ENCODE assay signal across 27 cellular contexts in genomic region chr4:24226018-24226417, GRCh38.
A peak's percentile ranks its signal among the peaks of the same experiment; 100 is the strongest.
DNase-seq lines count a peak whose midpoint lies in the region; FAIRE-seq and TF ChIP-seq lines count a peak whose summit lies in the region.
"Had no signal": no experiment of that assay in that cellular context is flagged by ENCODE, and none has a peak within 500 bp of the region (broad histone marks: within the 10 kb centered on the region; RNA-seq: fewer than 3 reads in every experiment).

No MANE protein-coding gene starts in this region.

- peaks cover 9% of the 10 kb centered on the region for H3K27me3 Mint-ChIP-seq in astrocyte (ENCODE audit: low read depth, unreplicated experiment)
- H3K27me3 Mint-ChIP-seq: activated CD8-positive, alpha-beta memory T cell treated with anti-CD3 and anti-CD28 coated beads, Interleukin-2, amount 10 ng/mL, durations not matched to agents 7 days and 5 days; B cell; dendritic cell treated with granulocyte-macrophage colony-stimulating factor and Interleukin-4, amounts not matched to agents 40 ng/mL and 50 ng/mL, for 4 days had no signal

- H3K9me3 Mint-ChIP-seq in astrocyte (ENCODE audit: unreplicated experiment), result peaks cover 2% of the 10 kb centered on the region
- H3K9me3 Mint-ChIP-seq: activated T-helper 1 cell treated with anti-CD3 and anti-CD28 coated beads, Interleukin-12 subunit alpha, Interleukin-12 subunit beta, Interleukin-2, Interleukin-4 antibody, amounts not matched to agents 30 ng/mL and 10 ng/mL and 1 ng/mL, durations not matched to agents 14 hours and 24 hours and 36 hours; dendritic cell treated with granulocyte-macrophage colony-stimulating factor and Interleukin-4, amounts not matched to agents 40 ng/mL and 50 ng/mL, for 4 days had no signal

- H3K27me3 ChIP-seq in astrocyte (ENCODE audit: insufficient read depth, low read length) (no peaks in the 10 kb centered on the region), small intestine (ENCODE audit: control insufficient read depth in 2 of 2, insufficient read depth in 2 of 2, low read length in 2 of 2) (no peaks in the 10 kb centered on the region)
- H3K27me3 ChIP-seq: body of pancreas, left lung, neural progenitor cell, spleen, stomach, upper lobe of right lung had no signal

- H3K9ac ChIP-seq in astrocyte (ENCODE audit: low read length), result no peak overlapping the region
- H3K9ac ChIP-seq: neural progenitor cell had no signal

- H3K36me3 ChIP-seq in astrocyte (ENCODE audit: insufficient read depth, low read length) (no peaks in the 10 kb centered on the region), small intestine (ENCODE audit: control insufficient read depth in 2 of 2, insufficient read depth in 2 of 2, low read length in 2 of 2) (no peaks in the 10 kb centered on the region)
- H3K36me3 ChIP-seq: left lung, neural progenitor cell, spleen, stomach, upper lobe of right lung had no signal

- H4K20me1 ChIP-seq in astrocyte (ENCODE audit: insufficient read depth, low read length), result no peaks in the 10 kb centered on the region

- FAIRE-seq in astrocyte (lab: Jason Lieb, UNC) (no peak), small intestine (lab: Jason Lieb, UNC) (no peak)
- FAIRE-seq: endothelial cell of umbilical vein had no signal

- H3K27ac Mint-ChIP-seq in astrocyte (ENCODE audit: unreplicated experiment), result no peak overlapping the region
- H3K27ac Mint-ChIP-seq: activated CD4-positive, alpha-beta T cell treated with anti-CD3 and anti-CD28 coated beads for 36 hours; activated CD8-positive, alpha-beta memory T cell treated with anti-CD3 and anti-CD28 coated beads, Interleukin-2, amount 10 ng/mL, durations not matched to agents 7 days and 5 days; activated naive CD4-positive, alpha-beta T cell treated with anti-CD3 and anti-CD28 coated beads, Interleukin-2, amount 50 U/mL, for 24 hours; activated T-helper 1 cell treated with anti-CD3 and anti-CD28 coated beads, Interleukin-12 subunit alpha, Interleukin-12 subunit beta, Interleukin-2, Interleukin-4 antibody, amounts not matched to agents 30 ng/mL and 10 ng/mL and 1 ng/mL, durations not matched to agents 14 hours and 24 hours and 36 hours; B cell; dendritic cell treated with granulocyte-macrophage colony-stimulating factor and Interleukin-4, amounts not matched to agents 40 ng/mL and 50 ng/mL, for 4 days; HFFc6; neural progenitor cell had no signal

- no peaks in the 10 kb centered on the region for H3K79me2 ChIP-seq in astrocyte (ENCODE audit: insufficient read depth, low read length)

- H3K4me2 ChIP-seq in astrocyte (ENCODE audit: low read length), result peak overlapping the region; percentile 30
- H3K4me2 ChIP-seq: neural progenitor cell had no signal

- no peak overlapping the region for H3K27ac ChIP-seq in astrocyte (ENCODE audit: low read depth, low read length)
- H3K27ac ChIP-seq in small intestine (ENCODE audit: low read depth in 1 of 2, low read length in 1 of 2), result no peak overlapping the region
- H3K27ac ChIP-seq: body of pancreas, left lung, neural progenitor cell, psoas muscle, spleen, stomach, upper lobe of right lung had no signal

- TF ChIP-seq CTCF in astrocyte (IDR thresholded peaks at IDR 0.05; ENCODE audit: insufficient read depth, low read depth, low read length) (no peak), fibroblast of villous mesenchyme (IDR thresholded peaks at IDR 0.05; ENCODE audit: insufficient read depth, low read depth, low read length) (no peak)

- H3K4me1 Mint-ChIP-seq in astrocyte (ENCODE audit: low read depth, unreplicated experiment), result peaks cover 6% of the 10 kb centered on the region
- H3K4me1 Mint-ChIP-seq: activated CD4-positive, alpha-beta T cell treated with anti-CD3 and anti-CD28 coated beads for 36 hours; activated CD8-positive, alpha-beta memory T cell treated with anti-CD3 and anti-CD28 coated beads, Interleukin-2, amount 10 ng/mL, durations not matched to agents 7 days and 5 days; activated naive CD4-positive, alpha-beta T cell treated with anti-CD3 and anti-CD28 coated beads, Interleukin-2, amount 50 U/mL, for 24 hours; B cell had no signal

- H2AFZ ChIP-seq in astrocyte (ENCODE audit: low read depth, low read length), result peak overlapping the region; percentile 2
- H2AFZ ChIP-seq: neural progenitor cell had no signal

- no peak overlapping the region for H3K4me3 Mint-ChIP-seq in astrocyte (ENCODE audit: unreplicated experiment)
- H3K4me3 Mint-ChIP-seq: activated CD4-positive, alpha-beta T cell treated with anti-CD3 and anti-CD28 coated beads for 36 hours; activated CD8-positive, alpha-beta memory T cell treated with anti-CD3 and anti-CD28 coated beads, Interleukin-2, amount 10 ng/mL, durations not matched to agents 7 days and 5 days; activated naive CD4-positive, alpha-beta T cell treated with anti-CD3 and anti-CD28 coated beads, Interleukin-2, amount 50 U/mL, for 24 hours; activated T-helper 1 cell treated with anti-CD3 and anti-CD28 coated beads, Interleukin-12 subunit alpha, Interleukin-12 subunit beta, Interleukin-2, Interleukin-4 antibody, amounts not matched to agents 30 ng/mL and 10 ng/mL and 1 ng/mL, durations not matched to agents 14 hours and 24 hours and 36 hours; B cell; dendritic cell treated with granulocyte-macrophage colony-stimulating factor and Interleukin-4, amounts not matched to agents 40 ng/mL and 50 ng/mL, for 4 days; HFFc6; neural progenitor cell had no signal

- 58 to 75% (median 70%) methylated on average over 10 of the region's 10 CpGs for WGBS in small intestine, 3 donors

- H3K9me3 ChIP-seq in astrocyte (ENCODE audit: insufficient read depth, low read depth, low read length) (no peaks in the 10 kb centered on the region), small intestine (ENCODE audit: control insufficient read depth, low read depth) (no peaks in the 10 kb centered on the region)
- H3K9me3 ChIP-seq: body of pancreas, left lung, psoas muscle, stomach, upper lobe of right lung had no signal

- H3K4me1 ChIP-seq in astrocyte (ENCODE audit: insufficient read depth, low read length) (peaks cover 4% of the 10 kb centered on the region), small intestine (ENCODE audit: control insufficient read depth in 2 of 2, insufficient read depth in 1 of 2, low read depth in 1 of 2, low read length in 1 of 2) (no peaks in the 10 kb centered on the region)
- H3K4me1 ChIP-seq: body of pancreas, left lung, psoas muscle, spleen, stomach, upper lobe of right lung had no signal

- peak; percentile 25 for DNase-seq in ELR (ENCODE audit: low read depth)
- peak; percentile 23 for DNase-seq in astrocyte (ENCODE audit: low read depth)
- DNase-seq in fibroblast of villous mesenchyme (ENCODE audit: low read depth), result peak; percentile 13
- no peak for DNase-seq in skeletal muscle cell (ENCODE audit: low read depth)
- no peak for DNase-seq in small intestine
- no peak for DNase-seq in iPS-NIHi7 (ENCODE audit: extremely low spot score)
- DNase-seq in stimulated activated CD8-positive, alpha-beta memory T cell treated with anti-CD3 and anti-CD28 coated beads, Interleukin-4, amount 100 ng/mL, for 48 hours, result no peak
- DNase-seq in hypothalamus (lab: John Stamatoyannopoulos, UW), result no peak
- DNase-seq: activated CD4-positive, alpha-beta T cell treated with anti-CD3 and anti-CD28 coated beads for 36 hours; activated CD8-positive, alpha-beta memory T cell treated with anti-CD3 and anti-CD28 coated beads, Interleukin-2, amount 10 ng/mL, durations not matched to agents 7 days and 5 days; body of pancreas; HFFc6; left lung; NCI-H1417; NCI-H2171 treated with DMSO at 0.1 percent for 48 hours; NCI-H526 treated with DMSO at 0.1 percent for 48 hours; psoas muscle; spleen; stimulated activated CD4-positive, alpha-beta T cell treated with anti-CD3 and anti-CD28 coated beads, Interleukin-4, amount 100 ng/mL, for 4 hours; stomach; upper lobe of right lung had no signal

- no peaks in the 10 kb centered on the region for H3K36me3 Mint-ChIP-seq in astrocyte (ENCODE audit: low read depth, unreplicated experiment)
- H3K36me3 Mint-ChIP-seq: activated CD8-positive, alpha-beta memory T cell treated with anti-CD3 and anti-CD28 coated beads, Interleukin-2, amount 10 ng/mL, durations not matched to agents 7 days and 5 days; activated naive CD4-positive, alpha-beta T cell treated with anti-CD3 and anti-CD28 coated beads, Interleukin-2, amount 50 U/mL, for 24 hours; neural progenitor cell had no signal

- H3K4me3 ChIP-seq in astrocyte (ENCODE audit: insufficient read depth, low read depth, low read length), result no peak overlapping the region
- no peak overlapping the region for H3K4me3 ChIP-seq in fibroblast of villous mesenchyme (ENCODE audit: low read depth, low read length)
- peak overlapping the region; percentile 20 for H3K4me3 ChIP-seq in skeletal muscle cell (ENCODE audit: low read depth, low read length)
- no peak overlapping the region for H3K4me3 ChIP-seq in small intestine (ENCODE audit: low read depth in 1 of 2, low read length in 2 of 2)
- H3K4me3 ChIP-seq: body of pancreas, left lung, neural progenitor cell, psoas muscle, spleen, stomach, upper lobe of right lung had no signal

Comparison
In these comparisons a context has a peak if more than half of its experiments do, and no peak if none do; other contexts are left out.
1. DNase-seq: peak in ELR (single experiment), astrocyte (single experiment) and fibroblast of villous mesenchyme (single experiment); none in skeletal muscle cell (single experiment), small intestine (single experiment), iPS-NIHi7 (single experiment), stimulated activated CD8-positive, alpha-beta memory T cell treated with anti-CD3 and anti-CD28 coated beads, Interleukin-4, amount 100 ng/mL, for 48 hours (single experiment) and hypothalamus (0 of 51).